1 cellular context compared by ENCODE assay signal in genomic region chr22:50542416-50542927, GRCh38.
TF ChIP-seq lines count a peak whose summit lies in the region.

No MANE protein-coding gene starts in this region.

TF ChIP-seq in GM23338, 12 proteins besides CTCF, POLR2A, EP300 and RAD21 (continued from another document):
- no peak for TF ChIP-seq ZNF462 (CRISPR knock-in tag; IDR thresholded peaks at IDR 0.05)
- no peak for TF ChIP-seq NANOG (IDR thresholded peaks at IDR 0.05; ENCODE audit: borderline replicate concordance)
TF ChIP-seq in GM23338: peak in this region for 0.
